In genomic region chr7:27183682-27184341, GRCh38 we compare ENCODE assay signal across 8 cellular contexts. TPM values are rescaled to one million over a fixed set of nuclear protein-coding genes. Genes with fewer than 3 reads are reported as not detected.
DNase-seq lines count a peak whose midpoint lies in the region; ATAC-seq and TF ChIP-seq lines count a peak whose summit lies in the region.

No MANE protein-coding gene starts in this region.

- no peak for ATAC-seq in T-cell (replicated peaks in 1 of 4)
- ATAC-seq in thoracic aorta (ENCODE audit: insufficient number of reproducible peaks, low FRiP score, low read depth) = no peak
- ATAC-seq in GM21381 (IDR thresholded peaks at IDR 0.05; ENCODE audit: unreplicated experiment) = no peak
- ATAC-seq in GM18868 (IDR thresholded peaks at IDR 0.05; ENCODE audit: unreplicated experiment) = no peak

- DNase-seq in activated CD8-positive, alpha-beta memory T cell treated with anti-CD3 and anti-CD28 coated beads, Interleukin-2, amount 50 U/mL, for 48 hours = peak; percentile 56
- no peak for DNase-seq in activated CD8-positive, alpha-beta memory T cell treated with anti-CD3 and anti-CD28 coated beads, Interleukin-2, amount 50 U/mL, for 4 hours
- DNase-seq in T-cell (peak in 2 of 34 experiments; percentile 5 to 6), islet precursor cell (peak; percentile 52), thoracic aorta (ENCODE audit: low spot score) (no peak), middle frontal gyrus (ENCODE audit: extremely low spot score, low spot score) (no peak)

- no peak for TF ChIP-seq CTCF in thoracic aorta (IDR thresholded peaks at IDR 0.05)

- H3K27me3 ChIP-seq in thoracic aorta (replicated peaks; ENCODE audit: insufficient read depth) = peaks cover 50% of the 10 kb centered on the region

- POLR2A ChIA-PET in T-cell (lab: Charles Lee) = interaction anchor here in 1 of 2 donors (0.6 kb wide), 1 partner anchor 12 kb away, joined by 3 read pairs; no protein-coding TSS in a partner anchor

- H3K36me3 Mint-ChIP-seq in T-cell = no peaks in the 10 kb centered on the region

- H3K27me3 Mint-ChIP-seq in T-cell = peaks cover 58 to 89% of the 10 kb centered on the region in 2 donors

- H3K4me1 ChIP-seq in thoracic aorta (ENCODE audit: control insufficient read depth in 1 of 2, low read depth in 2 of 2) = peaks cover 25 to 58% of the 10 kb centered on the region in 2 donors

- no peaks in the 10 kb centered on the region for H3K9me3 Mint-ChIP-seq in T-cell

- no peaks in the 10 kb centered on the region for H3K9me3 ChIP-seq in thoracic aorta

- CTCF ChIA-PET in T-cell (lab: Charles Lee) = interaction anchor here in 1 of 2 donors (0.6 to 1.5 kb wide), 2 partner anchors 33 to 886 kb away, joined by 3 to 6 read pairs; no protein-coding TSS in a partner anchor

- peaks cover 43 to 58% (median 50%) of the 10 kb centered on the region in 3 donors for H3K4me1 Mint-ChIP-seq in T-cell

- H3K27ac ChIP-seq in thoracic aorta = no peak overlapping the region

- peak overlapping the region; percentile 68 for H3K4me3 ChIP-seq in thoracic aorta

- no peak overlapping the region for H3K27ac Mint-ChIP-seq in T-cell

- H3K36me3 ChIP-seq in thoracic aorta = no peaks in the 10 kb centered on the region

- peak overlapping the region; percentile 39 to 71 (median 41) for H3K4me3 Mint-ChIP-seq in T-cell

RNA-seq across cellular contexts. Expression of gene HOXA11, which starts 1.2 kb away (rescaled TPM):
- total RNA-seq in T-cell = not detected
- total RNA-seq in thoracic aorta = 1 to 10 TPM in 1 of 2 donors, under 1 TPM in 1; 0.28 to 3.7 TPM

RNA-seq across cellular contexts. Expression of gene HOXA10, which starts 9.7 kb away (rescaled TPM):
- under 1 TPM in 3 of 5 donors, not detected in 2; 0.36 to 0.75 (median 0.51) TPM for total RNA-seq in T-cell
- total RNA-seq in thoracic aorta = under 1 TPM in 1 of 2 donors, not detected in 1; 0.81 TPM

RNA-seq across cellular contexts. Expression of gene HOXA13, which starts 16.1 kb away (rescaled TPM):
- not detected for total RNA-seq in T-cell
- under 1 TPM in 1 of 2 donors, not detected in 1; 0.14 TPM for total RNA-seq in thoracic aorta

RNA-seq across cellular contexts. Expression of gene HOXA9, which starts 18.5 kb away (rescaled TPM):
- total RNA-seq in T-cell (under 1 TPM; 0.57 to 0.95 (median 0.79) TPM), thoracic aorta (not detected)

RNA-seq across cellular contexts. Expression of gene HOXA7, which starts 27.3 kb away (rescaled TPM):
- under 1 TPM in 1 of 5 donors, not detected in 4; 0.67 TPM for total RNA-seq in T-cell
- total RNA-seq in thoracic aorta = under 1 TPM; 0.28 to 0.54 TPM

Comparison
In these comparisons a context has a peak if more than half of its experiments do, and no peak if none do; other contexts are left out.
1. DNase-seq: peak in activated CD8-positive, alpha-beta memory T cell treated with anti-CD3 and anti-CD28 coated beads, Interleukin-2, amount 50 U/mL, for 48 hours (single experiment) and islet precursor cell (single experiment); none in activated CD8-positive, alpha-beta memory T cell treated with anti-CD3 and anti-CD28 coated beads, Interleukin-2, amount 50 U/mL, for 4 hours (single experiment), thoracic aorta (single experiment) and middle frontal gyrus (single experiment).